Comparison of ENCODE assay signal across 8 cellular contexts in genomic region chr5:142108432-142109355, GRCh38. TPM values are rescaled to one million over a fixed set of nuclear protein-coding genes. Genes with fewer than 3 reads are reported as not detected.
DNase-seq lines count a peak whose midpoint lies in the region; ATAC-seq and TF ChIP-seq lines count a peak whose summit lies in the region.

TSS of gene NDFIP1 (plus strand) at chr5:142108779. CDS start at chr5:142108975, 196 bp downstream.

- H4K20me1 ChIP-seq in Karpas-422 (ENCODE audit: insufficient read depth, low read depth, low read length), result no peaks in the 10 kb centered on the region

- H3K4me2 ChIP-seq in Karpas-422 (ENCODE audit: low read depth, low read length, poor library complexity, severe bottlenecking), result peak within 1 kb of the TSS; percentile 95

- H3K4me3 ChIP-seq in Karpas-422 (ENCODE audit: low read length) (peak within 1 kb of the TSS; percentile 85), gastroesophageal sphincter (peak within 1 kb of the TSS; percentile 58 to 89)

- TF ChIP-seq CTCF in gastroesophageal sphincter (IDR thresholded peaks at IDR 0.05), result peak in 2 of 4 experiments; percentile 5 to 40

- DNase-seq in ELF-1 (ENCODE audit: low read depth, low spot score) (peak; percentile 88), Karpas-422 (peak; percentile 93), SK-N-DZ (ENCODE audit: low spot score) (peak; percentile 68), nucleus accumbens (lab: John Stamatoyannopoulos, UW) (peak in 54 of 56 donors; percentile 25 to 86 (median 72)), substantia nigra (lab: John Stamatoyannopoulos, UW) (peak in 47 of 49 donors; percentile 22 to 90 (median 71))
- DNase-seq in activated naive CD4-positive, alpha-beta T cell treated with Interleukin-2 at 50 U/mL for 16 hours, result peak; percentile 86

- H3K4me1 ChIP-seq in Karpas-422 (ENCODE audit: low read length), result peaks cover 15% of the 10 kb centered on the region
- peaks cover 5 to 49% (median 7%) of the 10 kb centered on the region in 3 donors for H3K4me1 ChIP-seq in gastroesophageal sphincter

- H3K9me2 ChIP-seq in Karpas-422 (replicated peaks; ENCODE audit: insufficient read depth, low read length), result no peaks in the 10 kb centered on the region

- peaks cover 47% of the 10 kb centered on the region for H3K79me2 ChIP-seq in Karpas-422 (ENCODE audit: low read length)

- peak within 1 kb of the TSS; percentile 94 for H3K9ac ChIP-seq in Karpas-422 (ENCODE audit: low read length)

- H3K36me3 ChIP-seq in Karpas-422 (ENCODE audit: insufficient read depth, low read length), result peaks cover 5% of the 10 kb centered on the region
- no peaks in the 10 kb centered on the region for H3K36me3 ChIP-seq in gastroesophageal sphincter

- H3K9me3 ChIP-seq in Karpas-422 (ENCODE audit: low read length) (no peaks in the 10 kb centered on the region), gastroesophageal sphincter (no peaks in the 10 kb centered on the region)

- H3K27me3 ChIP-seq in Karpas-422 (ENCODE audit: low read length) (no peaks in the 10 kb centered on the region), gastroesophageal sphincter (no peaks in the 10 kb centered on the region)

- TF ChIP-seq POLR2A in gastroesophageal sphincter (IDR thresholded peaks at IDR 0.05), result peak; percentile 95 to 96

- peak within 1 kb of the TSS; percentile 96 for H2AFZ ChIP-seq in Karpas-422 (ENCODE audit: low read length)

- TF ChIP-seq EP300 in gastroesophageal sphincter (IDR thresholded peaks at IDR 0.05), result no peak

- H3K27ac ChIP-seq in Karpas-422 (ENCODE audit: low read length) (peak within 1 kb of the TSS; percentile 40), gastroesophageal sphincter (peak within 1 kb of the TSS; percentile 86 to 99 (median 99)), substantia nigra (ENCODE audit: low read depth, low read length, poor library complexity, severe bottlenecking) (peak within 1 kb of the TSS; percentile 96)

- 0% methylated on average over 3 of the region's 106 CpGs; no CpG with 5 or more reads in 1 of the 2 donors for WGBS in gastroesophageal sphincter (ENCODE audit: low coverage in 1 of 2), 2 donors

- ATAC-seq in GM21786 (IDR thresholded peaks at IDR 0.05; ENCODE audit: unreplicated experiment) (peak; percentile 93), gastroesophageal sphincter (peak; percentile 98)

RNA-seq across cellular contexts. Expression of gene NDFIP1, which starts in this region (rescaled TPM):
- 40.5 and 41.3 TPM in 2 replicates for total RNA-seq in Karpas-422 (2014; rRNA removed; shearing (Covaris generic); ENCODE audit: low replicate concordance)
- polyA plus RNA-seq in SK-N-DZ (2014; cell fraction: cytosol; rRNA removed), result 50.3 and 52.5 TPM in 2 replicates
- 16.4 and 19.3 TPM in 2 replicates for polyA plus RNA-seq in SK-N-DZ (2014; cell fraction: nucleus; rRNA removed)
- 10 to 100 TPM; 62.4 to 86.7 (median 81.6) TPM for total RNA-seq in gastroesophageal sphincter

Comparison
In these comparisons a context has a peak if more than half of its experiments do, and no peak if none do; other contexts are left out.
1. Peak in every context shown above with its lines: DNase-seq, ATAC-seq, H3K4me3 ChIP-seq and H3K27ac ChIP-seq.
2. H3K27ac ChIP-seq: peak in every context shown above with its lines; median percentile 99 in gastroesophageal sphincter; 96 in substantia nigra; 40 in Karpas-422.